18 cellular contexts compared by ENCODE assay signal in genomic region chr15:89426500-89426899, GRCh38.
DNase-seq lines count a peak whose midpoint lies in the region; ATAC-seq, FAIRE-seq and TF ChIP-seq lines count a peak whose summit lies in the region.
"Had no signal": no experiment of that assay in that cellular context is flagged by ENCODE, and none has a peak within 500 bp of the region (broad histone marks: within the 10 kb centered on the region; RNA-seq: fewer than 3 reads in every experiment).

No MANE protein-coding gene starts in this region.

- H3K4me1 Mint-ChIP-seq in WTC11: peaks cover 19% of the 10 kb centered on the region
- H3K4me1 Mint-ChIP-seq in endothelial cell (ENCODE audit: unreplicated experiment): peaks cover 7% of the 10 kb centered on the region

- no peak overlapping the region for H3K27ac Mint-ChIP-seq in WTC11
- no peak overlapping the region for H3K27ac Mint-ChIP-seq in endothelial cell (ENCODE audit: unreplicated experiment)
- H3K27ac Mint-ChIP-seq: B cell; CD4-positive, CD25-positive, alpha-beta regulatory T cell; CD8-positive, alpha-beta T cell had no signal

- no peaks in the 10 kb centered on the region for H3K36me3 ChIP-seq in bronchial epithelial cell (ENCODE audit: control insufficient read depth, insufficient read depth, low read length)
- H3K36me3 ChIP-seq in body of pancreas (replicated peaks in 1 of 2; ENCODE audit: insufficient read depth in 1 of 2, low read depth in 2 of 2): no peaks in the 10 kb centered on the region
- H3K36me3 ChIP-seq: BLaER1 had no signal

- POLR2A ChIA-PET in WTC11 (lab: Charles Lee): no interaction called here

- no peak overlapping the region for H3K4me3 ChIP-seq in bronchial epithelial cell (ENCODE audit: low read depth, low read length)
- no peak overlapping the region for H3K4me3 ChIP-seq in body of pancreas
- H3K4me3 ChIP-seq: BLaER1 had no signal

- no peaks in the 10 kb centered on the region for H3K9me3 ChIP-seq in body of pancreas
- H3K9me3 ChIP-seq: BLaER1, Caco-2 had no signal

- FAIRE-seq in bronchial epithelial cell (lab: Jason Lieb, UNC): peak; percentile 18
- FAIRE-seq in urothelium cell line (lab: Jason Lieb, UNC): peak; percentile 17
- FAIRE-seq: GM12892 had no signal

- CTCF ChIA-PET in WTC11 (lab: Charles Lee): interaction anchor here (0.7 to 1.4 kb wide), 2 partner anchors 16 to 23 kb away, joined by 3 to 4 read pairs; no protein-coding TSS in a partner anchor

- H3K4me1 ChIP-seq in body of pancreas: peaks cover 10% of the 10 kb centered on the region
- H3K4me1 ChIP-seq: Caco-2 had no signal

- H3K27me3 Mint-ChIP-seq in WTC11 (ENCODE audit: low read depth): peaks cover 47% of the 10 kb centered on the region
- H3K27me3 Mint-ChIP-seq in endothelial cell (ENCODE audit: unreplicated experiment): peaks cover 6% of the 10 kb centered on the region

- peaks cover 4% of the 10 kb centered on the region for H3K27me3 ChIP-seq in bronchial epithelial cell (ENCODE audit: control insufficient read depth, insufficient read depth, low read length)
- H3K27me3 ChIP-seq in body of pancreas: no peaks in the 10 kb centered on the region

- 87 to 93% methylated on average over 4 to 5 of the region's 5 CpGs for WGBS in body of pancreas, 2 donors

- TF ChIP-seq POLR2A in body of pancreas (IDR thresholded peaks at IDR 0.05): no peak

- ATAC-seq in WTC11 (no peak), body of pancreas (no peak)
- ATAC-seq: CD8-positive, alpha-beta T cell had no signal

- DNase-seq in WTC11 (ENCODE audit: low spot score): no peak
- DNase-seq in bronchial epithelial cell (ENCODE audit: low read depth): no peak
- DNase-seq in urothelium cell line (ENCODE audit: low spot score): no peak
- no peak for DNase-seq in substantia nigra (lab: John Stamatoyannopoulos, UW)
- no peak for DNase-seq in body of pancreas
- DNase-seq in endothelial cell (ENCODE audit: low spot score): no peak
- DNase-seq: Caco-2; CD4-positive, CD25-positive, alpha-beta regulatory T cell; CD8-positive, alpha-beta T cell; DMS79; GF-D8; GOT3; H7; HCEC 1CT had no signal

- H3K9me3 Mint-ChIP-seq in WTC11 (no peaks in the 10 kb centered on the region), endothelial cell (ENCODE audit: unreplicated experiment) (no peaks in the 10 kb centered on the region)
- H3K9me3 Mint-ChIP-seq: CD4-positive, CD25-positive, alpha-beta regulatory T cell; CD8-positive, alpha-beta T cell had no signal

- H3K27ac ChIP-seq in substantia nigra (ENCODE audit: low read depth, low read length, poor library complexity, severe bottlenecking): no peak overlapping the region
- no peak overlapping the region for H3K27ac ChIP-seq in body of pancreas
- H3K27ac ChIP-seq: BLaER1, C4-2B had no signal

- TF ChIP-seq CTCF in WTC11 (IDR thresholded peaks at IDR 0.05) (no peak), bronchial epithelial cell (IDR thresholded peaks at IDR 0.05; ENCODE audit: insufficient read depth, low read length, severe bottlenecking) (no peak), body of pancreas (IDR thresholded peaks at IDR 0.05) (no peak), endothelial cell (IDR thresholded peaks at IDR 0.05; ENCODE audit: unreplicated experiment) (no peak)

- intact Hi-C loops in body of pancreas (cut with DNase I): no loop called here

- no peak overlapping the region for H3K4me3 Mint-ChIP-seq in WTC11
- no peak overlapping the region for H3K4me3 Mint-ChIP-seq in endothelial cell (ENCODE audit: unreplicated experiment)
- H3K4me3 Mint-ChIP-seq: B cell; CD4-positive, CD25-positive, alpha-beta regulatory T cell; CD8-positive, alpha-beta T cell had no signal

- no peaks in the 10 kb centered on the region for H3K36me3 Mint-ChIP-seq in WTC11
- no peaks in the 10 kb centered on the region for H3K36me3 Mint-ChIP-seq in endothelial cell (ENCODE audit: low read depth, unreplicated experiment)
- H3K36me3 Mint-ChIP-seq: CD4-positive, CD25-positive, alpha-beta regulatory T cell; CD8-positive, alpha-beta T cell had no signal

TF ChIP-seq in WTC11, 78 proteins besides CTCF, POLR2A, EP300 and RAD21:
- TF ChIP-seq USF1 (CRISPR knock-in tag; IDR thresholded peaks at IDR 0.05) (0 out of 2 replicates have a peak, but pooled peaks have one; percentile 58), PRRX2 (CRISPR knock-in tag; IDR thresholded peaks at IDR 0.05) (no peak), USF2 (CRISPR knock-in tag; IDR thresholded peaks at IDR 0.05) (peak; percentile 78)
